12 cellular contexts compared by ENCODE assay signal in the genomic region with DNA sequence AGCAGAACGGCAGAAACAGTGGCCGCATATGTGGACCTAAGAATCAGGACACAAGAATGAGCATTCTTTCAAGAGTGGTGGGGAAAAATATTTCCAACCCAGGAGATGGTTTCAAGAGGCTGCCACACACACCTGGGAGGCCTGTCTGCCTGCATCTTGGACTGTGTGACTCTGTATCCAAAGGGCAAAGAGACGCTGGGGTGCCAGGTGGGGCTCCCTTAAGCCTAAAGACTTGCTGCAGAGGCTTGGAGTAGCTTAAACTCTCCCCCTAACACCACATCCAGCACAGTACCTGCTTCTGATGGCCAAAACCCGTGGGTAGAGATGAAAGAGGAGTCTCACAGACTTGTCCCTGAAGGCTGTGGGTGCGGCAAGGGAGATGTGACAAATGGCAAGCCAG. TPM values are rescaled to one million over a fixed set of nuclear protein-coding genes. Genes with fewer than 3 reads are reported as not detected.
A peak's percentile ranks its signal among the peaks of the same experiment; 100 is the strongest.
DNase-seq lines count a peak whose midpoint lies in the region; ATAC-seq and TF ChIP-seq lines count a peak whose summit lies in the region.
"Had no signal": no experiment of that assay in that cellular context is flagged by ENCODE, and none has a peak within 500 bp of the region (broad histone marks: within the 10 kb centered on the region; RNA-seq: fewer than 3 reads in every experiment).

No MANE protein-coding gene starts in this region.

- TF ChIP-seq CTCF in natural killer cell (IDR thresholded peaks at IDR 0.05) (no peak), mesothelial cell of epicardium (IDR thresholded peaks at IDR 0.05; ENCODE audit: unreplicated experiment) (no peak)

- intact Hi-C loops in natural killer cell (cut with micrococcal nuclease) (no loop called here), aorta (cut with DNase I) (no loop called here)

- H3K27me3 ChIP-seq in adipocyte (replicated peaks; ENCODE audit: control insufficient read depth, insufficient read depth, low read length) (no peaks in the 10 kb centered on the region), muscle layer of duodenum (ENCODE audit: low read depth, low read length) (no peaks in the 10 kb centered on the region), aorta (ENCODE audit: control insufficient read depth in 1 of 2, insufficient read depth in 2 of 2, low read length in 1 of 2) (no peaks in the 10 kb centered on the region)
- H3K27me3 ChIP-seq: upper lobe of left lung had no signal

- H3K9me3 ChIP-seq in adipocyte (ENCODE audit: control insufficient read depth, low read length): no peaks in the 10 kb centered on the region
- H3K9me3 ChIP-seq in muscle layer of duodenum (ENCODE audit: control insufficient read depth in 1 of 2, low read length in 2 of 2): no peaks in the 10 kb centered on the region
- H3K9me3 ChIP-seq in aorta (ENCODE audit: control insufficient read depth, low read length): no peaks in the 10 kb centered on the region
- H3K9me3 ChIP-seq: Caco-2, upper lobe of left lung had no signal

- peak; percentile 48 for DNase-seq in natural killer cell treated with Interleukin-12 subunit alpha and Interleukin-12 subunit beta and Interleukin-15 and Interleukin-18, amount 100 ng/mL, for 72 hours (ENCODE audit: low spot score)
- DNase-seq in natural killer cell (no peak), adipocyte (ENCODE audit: low read depth) (no peak), aorta (no peak), mesothelial cell of epicardium (ENCODE audit: low spot score in 2 of 2, unreplicated experiment in 2 of 2) (no peak), NCI-H1694 (lab: John Stamatoyannopoulos, UW) (no peak)
- DNase-seq: Caco-2 had no signal

- no peak overlapping the region for H3K4me3 ChIP-seq in adipocyte (ENCODE audit: low read length)
- peak overlapping the region; percentile 45 to 52 for H3K4me3 ChIP-seq in muscle layer of duodenum (ENCODE audit: low read depth in 1 of 2, low read length in 2 of 2)
- peak overlapping the region in 1 of 2 donors; percentile 14 for H3K4me3 ChIP-seq in aorta (ENCODE audit: low read length in 2 of 2)
- H3K4me3 ChIP-seq: upper lobe of left lung had no signal

- H3K27me3 Mint-ChIP-seq in natural killer cell treated with Interleukin-12 subunit alpha and Interleukin-12 subunit beta and Interleukin-15 and Interleukin-18, amount 100 ng/mL, for 72 hours: no peaks in the 10 kb centered on the region
- H3K27me3 Mint-ChIP-seq in natural killer cell (ENCODE audit: low read depth in 2 of 2) (no peaks in the 10 kb centered on the region), mesothelial cell of epicardium (ENCODE audit: low read depth) (peaks cover 4% of the 10 kb centered on the region)

- H3K27ac ChIP-seq in muscle layer of duodenum (ENCODE audit: low read length): peak overlapping the region; percentile 88
- H3K27ac ChIP-seq in aorta (ENCODE audit: low read depth in 1 of 2, low read length in 2 of 2): peak overlapping the region; percentile 63 to 92
- H3K27ac ChIP-seq: KMS-11, parathyroid adenoma had no signal

- peak overlapping the region; percentile 24 for H3K9ac ChIP-seq in adipocyte (ENCODE audit: low read length)
- H3K9ac ChIP-seq: KMS-11, parathyroid adenoma had no signal

- no peaks in the 10 kb centered on the region for H3K9me3 Mint-ChIP-seq in natural killer cell treated with Interleukin-12 subunit alpha and Interleukin-12 subunit beta and Interleukin-15 and Interleukin-18, amount 100 ng/mL, for 72 hours
- no peaks in the 10 kb centered on the region for H3K9me3 Mint-ChIP-seq in natural killer cell
- H3K9me3 Mint-ChIP-seq in mesothelial cell of epicardium: no peaks in the 10 kb centered on the region

- peaks cover 43 to 48% of the 10 kb centered on the region in 2 donors for H3K4me1 Mint-ChIP-seq in natural killer cell treated with Interleukin-12 subunit alpha and Interleukin-12 subunit beta and Interleukin-15 and Interleukin-18, amount 100 ng/mL, for 72 hours (ENCODE audit: low read depth in 2 of 2)
- peaks cover 26 to 48% of the 10 kb centered on the region in 2 donors for H3K4me1 Mint-ChIP-seq in natural killer cell
- peaks cover 5% of the 10 kb centered on the region for H3K4me1 Mint-ChIP-seq in mesothelial cell of epicardium

- H3K4me1 ChIP-seq in adipocyte (ENCODE audit: control insufficient read depth, insufficient read depth, low read length): peaks cover 43% of the 10 kb centered on the region
- H3K4me1 ChIP-seq in muscle layer of duodenum (ENCODE audit: control insufficient read depth in 1 of 2, insufficient read depth in 2 of 2, low read length in 2 of 2): peaks cover 0 to 25% of the 10 kb centered on the region in 2 donors
- H3K4me1 ChIP-seq in aorta (ENCODE audit: control insufficient read depth in 1 of 2, insufficient read depth in 2 of 2, low read length in 2 of 2): peaks cover 2 to 10% of the 10 kb centered on the region in 2 donors
- H3K4me1 ChIP-seq: parathyroid adenoma had no signal

- H3K36me3 Mint-ChIP-seq in natural killer cell treated with Interleukin-12 subunit alpha and Interleukin-12 subunit beta and Interleukin-15 and Interleukin-18, amount 100 ng/mL, for 72 hours: no peaks in the 10 kb centered on the region
- H3K36me3 Mint-ChIP-seq in natural killer cell (no peaks in the 10 kb centered on the region), mesothelial cell of epicardium (no peaks in the 10 kb centered on the region)

- H3K36me3 ChIP-seq in adipocyte (ENCODE audit: control insufficient read depth, insufficient read depth, low read length, severe bottlenecking) (no peaks in the 10 kb centered on the region), muscle layer of duodenum (ENCODE audit: control insufficient read depth in 1 of 2, insufficient read depth in 2 of 2, low read length in 2 of 2) (no peaks in the 10 kb centered on the region), aorta (ENCODE audit: control insufficient read depth in 1 of 2, insufficient read depth in 2 of 2, low read length in 1 of 2) (no peaks in the 10 kb centered on the region)
- H3K36me3 ChIP-seq: upper lobe of left lung had no signal

- H3K4me3 Mint-ChIP-seq in natural killer cell treated with Interleukin-12 subunit alpha and Interleukin-12 subunit beta and Interleukin-15 and Interleukin-18, amount 100 ng/mL, for 72 hours: no peak overlapping the region
- H3K4me3 Mint-ChIP-seq in natural killer cell (no peak overlapping the region), mesothelial cell of epicardium (no peak overlapping the region)

- WGBS in aorta, 2 donors: 13 to 25% methylated on average over 5 of the region's 5 CpGs

- peak overlapping the region in 1 of 2 donors; percentile 76 for H3K27ac Mint-ChIP-seq in natural killer cell treated with Interleukin-12 subunit alpha and Interleukin-12 subunit beta and Interleukin-15 and Interleukin-18, amount 100 ng/mL, for 72 hours
- peak overlapping the region in 1 of 2 donors; percentile 71 for H3K27ac Mint-ChIP-seq in natural killer cell
- H3K27ac Mint-ChIP-seq in mesothelial cell of epicardium: no peak overlapping the region

- ATAC-seq in natural killer cell treated with Interleukin-12 subunit alpha and Interleukin-12 subunit beta and Interleukin-15 and Interleukin-18, amount 100 ng/mL, for 72 hours: no peak
- ATAC-seq in natural killer cell (no peak), aorta (ENCODE audit: low FRiP score) (no peak), GM18858 (IDR thresholded peaks at IDR 0.05; ENCODE audit: unreplicated experiment) (no peak)

RNA-seq across cellular contexts. Expression of gene CXCR5, which starts 3.5 kb away (rescaled TPM):
- 1 to 10 TPM; 3.1 to 6.3 TPM for total RNA-seq in natural killer cell treated with Interleukin-12 subunit alpha and Interleukin-12 subunit beta and Interleukin-15 and Interleukin-18, amount 100 ng/mL, for 72 hours
- total RNA-seq in natural killer cell: 1 to 10 TPM in 1 of 3 donors, under 1 TPM in 2; 0.56 to 1.3 (median 0.86) TPM
- total RNA-seq in aorta: under 1 TPM; 0.06 to 0.27 TPM
- polyA plus RNA-seq in aorta: under 1 TPM; 0.13 to 0.69 TPM
- total RNA-seq in mesothelial cell of epicardium: not detected in 3 replicates
- total RNA-seq: Caco-2 had no signal

RNA-seq across cellular contexts. Expression of gene BCL9L, which starts 38.5 kb away (rescaled TPM):
- total RNA-seq in natural killer cell treated with Interleukin-12 subunit alpha and Interleukin-12 subunit beta and Interleukin-15 and Interleukin-18, amount 100 ng/mL, for 72 hours: 10 to 100 TPM; 33.5 to 62.2 TPM
- total RNA-seq in natural killer cell: 100 to 1,000 TPM; 221 to 255 (median 234) TPM
- total RNA-seq in aorta: 10 to 100 TPM; 73.5 to 92.9 TPM
- 10 to 100 TPM; 12.5 to 21.1 TPM for polyA plus RNA-seq in aorta
- total RNA-seq in mesothelial cell of epicardium: 88.6 to 92.4 TPM (median 91.7 TPM) in 3 replicates
